8 cellular contexts compared by ENCODE assay signal in genomic region chr13:97224544-97225324, GRCh38. TPM values are rescaled to one million over a fixed set of nuclear protein-coding genes. Genes with fewer than 3 reads are reported as not detected.
DNase-seq lines count a peak whose midpoint lies in the region; ATAC-seq and TF ChIP-seq lines count a peak whose summit lies in the region.

No MANE protein-coding gene starts in this region.

- no peak overlapping the region for H2AFZ ChIP-seq in neural cell (ENCODE audit: low read depth, low read length)

- H3K9ac ChIP-seq in BLaER1 (peak overlapping the region; percentile 81), neural cell (ENCODE audit: low read length) (peak overlapping the region; percentile 63)

- H3K9me3 ChIP-seq in BLaER1: no peaks in the 10 kb centered on the region
- H3K9me3 ChIP-seq in T-helper 17 cell (ENCODE audit: control insufficient read depth, low read length, poor library complexity, severe bottlenecking): no peaks in the 10 kb centered on the region
- no peaks in the 10 kb centered on the region for H3K9me3 ChIP-seq in neural cell (ENCODE audit: low read length)

- H3K4me3 ChIP-seq in BLaER1: peak overlapping the region; percentile 74
- H3K4me3 ChIP-seq in neural cell (ENCODE audit: low read length): peak overlapping the region; percentile 66

- H3F3A ChIP-seq in neural cell (ENCODE audit: insufficient read depth, low read length, poor library complexity, severe bottlenecking): no peaks in the 10 kb centered on the region

- peak; percentile 18 for TF ChIP-seq EP300 in neural cell (conservative IDR thresholded peaks at IDR 0.05; ENCODE audit: poor library complexity, severe bottlenecking)

- peaks cover 48% of the 10 kb centered on the region for H3K36me3 Mint-ChIP-seq in HFFc6 (ENCODE audit: low read depth)
- peaks cover 4% of the 10 kb centered on the region for H3K36me3 Mint-ChIP-seq in T-helper 17 cell (ENCODE audit: low read depth)
- peaks cover 36% of the 10 kb centered on the region for H3K36me3 Mint-ChIP-seq in endothelial cell (ENCODE audit: low read depth, unreplicated experiment)

- H3K9me2 ChIP-seq in neural cell (ENCODE audit: insufficient read depth, low read length): no peaks in the 10 kb centered on the region

- peak overlapping the region; percentile 71; the same call in 1 of the 2 replicates for H3K27ac ChIP-seq in BLaER1
- peak overlapping the region; percentile 10 for H3K27ac ChIP-seq in neural cell (ENCODE audit: low read length)

- H4K20me1 ChIP-seq in BLaER1 (peaks cover 36% of the 10 kb centered on the region; the same call in 1 of the 2 replicates), neural cell (ENCODE audit: insufficient read depth) (no peaks in the 10 kb centered on the region)

- peak overlapping the region; percentile 96 for H3K4me2 ChIP-seq in BLaER1
- H3K4me2 ChIP-seq in neural cell (ENCODE audit: low read length): peak overlapping the region; percentile 77

- DNase-seq in HFFc6 (no peak), T-helper 17 cell (peak in 2 of 3 donors; percentile 35), endothelial cell (ENCODE audit: low spot score) (no peak)

- H3K9me3 Mint-ChIP-seq in HFFc6: no peaks in the 10 kb centered on the region
- H3K9me3 Mint-ChIP-seq in endothelial cell (ENCODE audit: unreplicated experiment): no peaks in the 10 kb centered on the region

- ATAC-seq in T-helper 17 cell: peak; percentile 35
- no peak for ATAC-seq in GM21825 (IDR thresholded peaks at IDR 0.05; ENCODE audit: unreplicated experiment)
- no peak for ATAC-seq in HG03095 (IDR thresholded peaks at IDR 0.05; ENCODE audit: unreplicated experiment)
- no peak for ATAC-seq in GM18498 (IDR thresholded peaks at IDR 0.05; ENCODE audit: unreplicated experiment)

- H3K36me3 ChIP-seq in BLaER1 (no peaks in the 10 kb centered on the region), neural cell (ENCODE audit: insufficient read depth, low read length) (no peaks in the 10 kb centered on the region)

- H3K4me1 ChIP-seq in BLaER1: peaks cover 53% of the 10 kb centered on the region

- H3K4me3 Mint-ChIP-seq in HFFc6 (peak overlapping the region; percentile 99), T-helper 17 cell (peak overlapping the region; percentile 92), endothelial cell (ENCODE audit: unreplicated experiment) (peak overlapping the region; percentile 98)

- TF ChIP-seq CTCF in HFFc6 (IDR thresholded peaks at IDR 0.05) (no peak), endothelial cell (IDR thresholded peaks at IDR 0.05; ENCODE audit: unreplicated experiment) (no peak), neural cell (IDR thresholded peaks at IDR 0.05; ENCODE audit: poor library complexity, severe bottlenecking) (no peak)

- H3K4me1 Mint-ChIP-seq in HFFc6 (ENCODE audit: low read depth) (peaks cover 68% of the 10 kb centered on the region), T-helper 17 cell (peaks cover 50% of the 10 kb centered on the region), endothelial cell (ENCODE audit: unreplicated experiment) (peaks cover 60% of the 10 kb centered on the region)

- H3K27ac Mint-ChIP-seq in HFFc6 (peak overlapping the region; percentile 93), T-helper 17 cell (peak overlapping the region; percentile 100), endothelial cell (ENCODE audit: unreplicated experiment) (peak overlapping the region; percentile 99)

- no peaks in the 10 kb centered on the region; the same call in 1 of the 2 replicates for H3K27me3 Mint-ChIP-seq in HFFc6 (ENCODE audit: insufficient read depth)
- H3K27me3 Mint-ChIP-seq in T-helper 17 cell: no peaks in the 10 kb centered on the region
- peaks cover 13% of the 10 kb centered on the region for H3K27me3 Mint-ChIP-seq in endothelial cell (ENCODE audit: unreplicated experiment)

- H3K27me3 ChIP-seq in BLaER1 (no peaks in the 10 kb centered on the region), neural cell (ENCODE audit: insufficient read depth, low read depth, low read length) (no peaks in the 10 kb centered on the region)

- H3K79me2 ChIP-seq in neural cell (replicated peaks; ENCODE audit: insufficient read depth, low read length): peaks cover 30% of the 10 kb centered on the region

- peak; percentile 15 for TF ChIP-seq RAD21 in neural cell (conservative IDR thresholded peaks at IDR 0.05)

TF ChIP-seq in neural cell, 6 proteins besides CTCF, POLR2A, EP300 and RAD21:
- TF ChIP-seq REST (IDR thresholded peaks at IDR 0.05; ENCODE audit: borderline replicate concordance) (peak; percentile 26), SMC3 (conservative IDR thresholded peaks at IDR 0.05; ENCODE audit: poor library complexity) (no peak), MXI1 (conservative IDR thresholded peaks at IDR 0.05; ENCODE audit: poor library complexity, severe bottlenecking) (peak; percentile 41)

RNA-seq across cellular contexts. Expression of gene MBNL2, which starts 2.6 kb away (rescaled TPM):
- total RNA-seq in HFFc6 (2021; fragmentation: NEBNext Ultra II Directional; extraction: Animal tissue kit (Norgen Biotek cat#: 25700)): 100 to 1,000 TPM in 3 of 6 experiments, 10 to 100 TPM in 3; 78.5 to 138 (median 99.8) TPM
- total RNA-seq in T-helper 17 cell: 10 to 100 TPM; 36.1 to 40.2 TPM
- total RNA-seq in endothelial cell (ENCODE audit: unreplicated experiment): 137 TPM
- 2.6 and 4.3 TPM in 2 replicates for polyA plus RNA-seq in neural cell
- 10.7 and 15.5 TPM in 2 replicates for polyA minus RNA-seq in neural cell

Comparison
In these comparisons a context has a peak if more than half of its experiments do, and no peak if none do; other contexts are left out.
1. DNase-seq: peak in T-helper 17 cell (2 of 3); none in HFFc6 (single experiment) and endothelial cell (single experiment).
2. Peak in every context shown above with its lines, with median percentiles within 50 percentile points of each other: H3K27ac Mint-ChIP-seq and H3K4me3 Mint-ChIP-seq.